Comparison of ENCODE assay signal across 30 cellular contexts in the genomic region with DNA sequence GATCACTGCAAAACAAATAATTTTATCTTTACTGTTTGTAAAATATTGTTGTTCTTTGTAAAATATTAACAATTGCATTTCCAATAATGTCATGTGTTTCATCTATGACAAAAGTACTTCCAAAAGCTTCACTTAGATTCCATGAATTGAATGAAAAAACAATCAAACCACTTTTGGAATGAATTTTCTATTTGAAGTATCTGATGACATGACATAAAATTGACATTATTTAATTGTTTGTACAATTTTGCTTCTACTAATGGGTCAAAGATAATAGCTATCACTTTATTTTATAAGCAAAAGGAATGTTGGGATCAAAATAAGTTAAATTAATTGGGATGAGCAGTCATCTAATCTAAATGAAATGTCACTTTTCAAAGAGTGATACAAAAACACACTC.
"Had no signal": no experiment of that assay in that cellular context is flagged by ENCODE, and none has a peak within 500 bp of the region (broad histone marks: within the 10 kb centered on the region; RNA-seq: fewer than 3 reads in every experiment).

No MANE protein-coding gene starts in this region.

- ATAC-seq: naive thymus-derived CD8-positive, alpha-beta T cell; natural killer cell treated with Interleukin-12 subunit alpha and Interleukin-12 subunit beta and Interleukin-15 and Interleukin-18, amount 100 ng/mL, for 72 hours; psoas muscle; right cardiac atrium; sciatic nerve; stimulated activated effector memory CD8-positive, alpha-beta T cell treated with anti-CD3 and anti-CD28 coated beads, Interleukin-12 subunit alpha, Interleukin-12 subunit beta, amount 100 ng/mL, for 72 hours; stimulated activated naive B cell treated with anti-CD40 and anti-IgM and Interleukin-4, amounts not matched to agents 10 μg/mL and 1 μg/mL and 100 μg/mL, for 72 hours; upper lobe of right lung had no signal

- H3K9me3 ChIP-seq: neutrophil, ovary, psoas muscle, stomach, thoracic aorta, thyroid gland, transverse colon, upper lobe of right lung, uterus had no signal

- H2AFZ ChIP-seq: parathyroid adenoma had no signal

- H3K27me3 Mint-ChIP-seq: naive B cell; natural killer cell treated with Interleukin-12 subunit alpha and Interleukin-12 subunit beta and Interleukin-15 and Interleukin-18, amount 100 ng/mL, for 72 hours; progenitor cell of endocrine pancreas; stimulated activated naive B cell treated with anti-CD40 and anti-IgM and Interleukin-4, amounts not matched to agents 10 μg/mL and 1 μg/mL and 100 μg/mL, for 72 hours; stimulated activated naive CD8-positive, alpha-beta T cell treated with anti-CD3 and anti-CD28 coated beads, Interleukin-15, Interleukin-2, amounts not matched to agents 100 ng/mL and 50 ng/mL, for 24 hours; type B pancreatic cell had no signal

- DNase-seq: naive B cell; naive thymus-derived CD8-positive, alpha-beta T cell; nephron progenitor cell; occipital lobe; ovary; posterior cingulate gyrus; psoas muscle; right cardiac atrium; stimulated activated CD4-positive, alpha-beta T cell treated with anti-CD3 and anti-CD28 coated beads, Interleukin-15, amount 100 ng/mL, for 24 hours; stimulated activated CD4-positive, alpha-beta T cell treated with anti-CD3 and anti-CD28 coated beads, Interleukin-2, amount 100 ng/mL, for 24 hours; stimulated activated CD4-positive, alpha-beta T cell treated with anti-CD3 and anti-CD28 coated beads, Interleukin-2, amount 100 ng/mL, for 48 hours; stimulated activated CD4-positive, alpha-beta T cell treated with anti-CD3 and anti-CD28 coated beads, Interleukin-4, amount 100 ng/mL, for 24 hours; stimulated activated naive B cell treated with anti-CD40 and anti-IgM and Interleukin-4, amounts not matched to agents 10 μg/mL and 1 μg/mL and 100 μg/mL, for 72 hours; stimulated activated naive CD4-positive, alpha-beta T cell treated with Interleukin-2 at 50 U/mL for 16 hours; stomach; thyroid gland; transverse colon; upper lobe of right lung; uterus had no signal

- H3K79me2 ChIP-seq: parathyroid adenoma had no signal

- H3K4me1 Mint-ChIP-seq: naive B cell; naive thymus-derived CD8-positive, alpha-beta T cell; neural crest cell; stimulated activated effector memory CD8-positive, alpha-beta T cell treated with anti-CD3 and anti-CD28 coated beads, Interleukin-12 subunit alpha, Interleukin-12 subunit beta, amount 100 ng/mL, for 72 hours; stimulated activated naive B cell treated with anti-CD40 and anti-IgM and Interleukin-4, amounts not matched to agents 10 μg/mL and 1 μg/mL and 100 μg/mL, for 72 hours had no signal

- H3K27ac Mint-ChIP-seq: naive B cell; naive thymus-derived CD8-positive, alpha-beta T cell; natural killer cell treated with Interleukin-12 subunit alpha and Interleukin-12 subunit beta and Interleukin-15 and Interleukin-18, amount 100 ng/mL, for 72 hours; nephron progenitor cell; progenitor cell of endocrine pancreas; stimulated activated effector memory CD8-positive, alpha-beta T cell treated with anti-CD3 and anti-CD28 coated beads, Interleukin-12 subunit alpha, Interleukin-12 subunit beta, amount 100 ng/mL, for 72 hours; stimulated activated naive B cell treated with anti-CD40 and anti-IgM and Interleukin-4, amounts not matched to agents 10 μg/mL and 1 μg/mL and 100 μg/mL, for 72 hours; stimulated activated naive CD8-positive, alpha-beta T cell treated with anti-CD3 and anti-CD28 coated beads, Interleukin-15, Interleukin-2, amounts not matched to agents 100 ng/mL and 50 ng/mL, for 24 hours; type B pancreatic cell had no signal

- H3K27me3 ChIP-seq: neutrophil, ovary, stomach, thyroid gland, transverse colon, upper lobe of right lung, uterus had no signal

- H3K36me3 ChIP-seq: neutrophil, ovary, stomach, thoracic aorta, thyroid gland, transverse colon, upper lobe of right lung, uterus had no signal

- H3K4me1 ChIP-seq: parathyroid adenoma, psoas muscle, stomach, thyroid gland, transverse colon, upper lobe of right lung, uterus had no signal

- H3K9me3 Mint-ChIP-seq: stimulated activated naive CD8-positive, alpha-beta T cell treated with anti-CD3 and anti-CD28 coated beads, Interleukin-15, Interleukin-2, amounts not matched to agents 100 ng/mL and 50 ng/mL, for 24 hours; type B pancreatic cell had no signal

- H3K4me3 Mint-ChIP-seq: naive B cell; naive thymus-derived CD8-positive, alpha-beta T cell; natural killer cell treated with Interleukin-12 subunit alpha and Interleukin-12 subunit beta and Interleukin-15 and Interleukin-18, amount 100 ng/mL, for 72 hours; nephron progenitor cell; neural crest cell; stimulated activated effector memory CD8-positive, alpha-beta T cell treated with anti-CD3 and anti-CD28 coated beads, Interleukin-12 subunit alpha, Interleukin-12 subunit beta, amount 100 ng/mL, for 72 hours; stimulated activated naive B cell treated with anti-CD40 and anti-IgM and Interleukin-4, amounts not matched to agents 10 μg/mL and 1 μg/mL and 100 μg/mL, for 72 hours; stimulated activated naive CD8-positive, alpha-beta T cell treated with anti-CD3 and anti-CD28 coated beads, Interleukin-15, Interleukin-2, amounts not matched to agents 100 ng/mL and 50 ng/mL, for 24 hours; type B pancreatic cell had no signal

- H3K4me3 ChIP-seq: ovary, psoas muscle, skin epidermis, stomach, thoracic aorta, thyroid gland, transverse colon, upper lobe of right lung, uterus had no signal

- H3K9ac ChIP-seq: parathyroid adenoma had no signal

- H3K27ac ChIP-seq: neutrophil, ovary, parathyroid adenoma, psoas muscle, skin epidermis, stomach, thoracic aorta, thyroid gland, transverse colon, upper lobe of right lung, uterus had no signal

- H3K36me3 Mint-ChIP-seq: naive B cell; naive thymus-derived CD8-positive, alpha-beta T cell; natural killer cell treated with Interleukin-12 subunit alpha and Interleukin-12 subunit beta and Interleukin-15 and Interleukin-18, amount 100 ng/mL, for 72 hours; stimulated activated effector memory CD8-positive, alpha-beta T cell treated with anti-CD3 and anti-CD28 coated beads, Interleukin-12 subunit alpha, Interleukin-12 subunit beta, amount 100 ng/mL, for 72 hours; stimulated activated naive B cell treated with anti-CD40 and anti-IgM and Interleukin-4, amounts not matched to agents 10 μg/mL and 1 μg/mL and 100 μg/mL, for 72 hours; type B pancreatic cell had no signal
